ENCODE assay signal across 8 cellular contexts in genomic region chr3:15601399-15602145, GRCh38. TPM values are rescaled to one million over a fixed set of nuclear protein-coding genes. Genes with fewer than 3 reads are reported as not detected.
DNase-seq lines count a peak whose midpoint lies in the region; ATAC-seq and TF ChIP-seq lines count a peak whose summit lies in the region.

TSS of gene BTD (plus strand) at chr3:15601745. CDS start at chr3:15635440, 33,695 bp downstream.
TSS of gene HACL1 (minus strand) at chr3:15601569. CDS start at chr3:15601463, 106 bp downstream.

- peak within 1 kb of the TSS; percentile 99 for H3K27ac Mint-ChIP-seq in activated T-cell treated with anti-CD3 and anti-CD28 coated beads, Interleukin-2, amount 50 U/mL, for 72 hours

- H3K9me3 ChIP-seq in DND-41 (ENCODE audit: insufficient read depth, low read length, severe bottlenecking) (peaks cover 4% of the 10 kb centered on the region), Karpas-422 (ENCODE audit: low read length) (no peaks in the 10 kb centered on the region), neuron (ENCODE audit: low read length) (no peaks in the 10 kb centered on the region)

- H3K27ac ChIP-seq in DND-41 (ENCODE audit: low read length), result peak within 1 kb of the TSS; percentile 94
- H3K27ac ChIP-seq in Karpas-422 (ENCODE audit: low read length), result peak within 1 kb of the TSS; percentile 75

- peak; percentile 62 for TF ChIP-seq CTCF in DND-41 (IDR thresholded peaks at IDR 0.05; ENCODE audit: borderline replicate concordance, extremely low read depth, low read length, poor library complexity, severe bottlenecking)

- H3K36me3 Mint-ChIP-seq in activated T-cell treated with anti-CD3 and anti-CD28 coated beads, Interleukin-2, amount 50 U/mL, for 72 hours (ENCODE audit: insufficient read depth in 2 of 2), result peaks cover 9 to 47% of the 10 kb centered on the region in 2 donors

- H3K4me3 Mint-ChIP-seq in activated T-cell treated with anti-CD3 and anti-CD28 coated beads, Interleukin-2, amount 50 U/mL, for 72 hours, result peak within 1 kb of the TSS; percentile 100

- H3K9me2 ChIP-seq in Karpas-422 (replicated peaks; ENCODE audit: insufficient read depth, low read length), result no peaks in the 10 kb centered on the region

- peak within 1 kb of the TSS; percentile 52 to 65 for H3K4me3 ChIP-seq in DND-41 (ENCODE audit: low read depth in 1 of 2, low read length in 2 of 2)
- H3K4me3 ChIP-seq in Karpas-422 (ENCODE audit: low read length), result peak within 1 kb of the TSS; percentile 91
- peak within 1 kb of the TSS; percentile 71 for H3K4me3 ChIP-seq in neuron (ENCODE audit: low read length)

- H3K4me1 Mint-ChIP-seq in activated T-cell treated with anti-CD3 and anti-CD28 coated beads, Interleukin-2, amount 50 U/mL, for 72 hours (ENCODE audit: low read depth), result peaks cover 45% of the 10 kb centered on the region

- H2AFZ ChIP-seq in DND-41 (ENCODE audit: low read depth, low read length) (peak within 1 kb of the TSS; percentile 88), Karpas-422 (ENCODE audit: low read length) (peak within 1 kb of the TSS; percentile 84), neuron (ENCODE audit: low read depth, low read length) (peak within 1 kb of the TSS; percentile 86)

- ATAC-seq in DND-41 (ENCODE audit: insufficient read depth, low read depth), result peak; percentile 94
- ATAC-seq in GM21723 (IDR thresholded peaks at IDR 0.05; ENCODE audit: unreplicated experiment), result peak; percentile 94
- ATAC-seq in activated T-cell treated with anti-CD3 and anti-CD28 coated beads, Interleukin-2, amount 50 U/mL, for 72 hours (replicated peaks in 1 of 2), result peak; percentile 93 to 94

- no peaks in the 10 kb centered on the region for H3K27me3 Mint-ChIP-seq in activated T-cell treated with anti-CD3 and anti-CD28 coated beads, Interleukin-2, amount 50 U/mL, for 72 hours (ENCODE audit: low read depth)

- no peaks in the 10 kb centered on the region for H3K27me3 ChIP-seq in DND-41 (ENCODE audit: insufficient read depth, low read length, poor library complexity)
- no peaks in the 10 kb centered on the region for H3K27me3 ChIP-seq in Karpas-422 (ENCODE audit: low read length)
- H3K27me3 ChIP-seq in neuron (ENCODE audit: insufficient read depth, low read length), result no peaks in the 10 kb centered on the region

- H3K36me3 ChIP-seq in DND-41 (ENCODE audit: insufficient read depth, low read length), result peaks cover 30% of the 10 kb centered on the region
- peaks cover 31% of the 10 kb centered on the region; the same call in 1 of the 2 replicates for H3K36me3 ChIP-seq in Karpas-422 (ENCODE audit: insufficient read depth, low read length)
- H3K36me3 ChIP-seq in neuron (ENCODE audit: insufficient read depth, low read length), result peaks cover 31% of the 10 kb centered on the region

- H3K4me2 ChIP-seq in DND-41 (ENCODE audit: insufficient read depth, low read length) (peak within 1 kb of the TSS; percentile 91), Karpas-422 (ENCODE audit: low read depth, low read length, poor library complexity, severe bottlenecking) (peak within 1 kb of the TSS; percentile 97)

- DNase-seq in DND-41 (peak; percentile 100), Karpas-422 (peak; percentile 100), fibroblast of the conjunctiva (ENCODE audit: low read depth) (peak; percentile 99), superior temporal gyrus (ENCODE audit: extremely low spot score) (peak; percentile 100), GF-D8 (lab: John Stamatoyannopoulos, UW) (no peak)
- DNase-seq in activated T-cell treated with anti-CD3 and anti-CD28 coated beads, Interleukin-2, amount 50 U/mL, for 72 hours, result peak; percentile 99 to 100

- H3K4me1 ChIP-seq in DND-41 (ENCODE audit: insufficient read depth, low read length) (peaks cover 30% of the 10 kb centered on the region), Karpas-422 (ENCODE audit: low read length) (peaks cover 14% of the 10 kb centered on the region), neuron (ENCODE audit: insufficient read depth, low read length) (peaks cover 17% of the 10 kb centered on the region)

- H4K20me1 ChIP-seq in DND-41 (ENCODE audit: insufficient read depth, low read length), result no peaks in the 10 kb centered on the region
- no peaks in the 10 kb centered on the region for H4K20me1 ChIP-seq in Karpas-422 (ENCODE audit: insufficient read depth, low read depth, low read length)

- peaks cover 38% of the 10 kb centered on the region for H3K79me2 ChIP-seq in DND-41 (ENCODE audit: insufficient read depth, low read length)
- H3K79me2 ChIP-seq in Karpas-422 (ENCODE audit: low read length), result peaks cover 31% of the 10 kb centered on the region

- H3K9ac ChIP-seq in DND-41 (ENCODE audit: low read depth, low read length), result peak within 1 kb of the TSS; percentile 77
- peak within 1 kb of the TSS; percentile 83 for H3K9ac ChIP-seq in Karpas-422 (ENCODE audit: low read length)

- H3K9me3 Mint-ChIP-seq in activated T-cell treated with anti-CD3 and anti-CD28 coated beads, Interleukin-2, amount 50 U/mL, for 72 hours, result peaks cover 4 to 8% of the 10 kb centered on the region in 2 donors

RNA-seq across cellular contexts. Expression of gene BTD, which starts in this region (rescaled TPM):
- total RNA-seq in Karpas-422 (2014; rRNA removed; shearing (Covaris generic); ENCODE audit: low replicate concordance), result 5.2 and 7.1 TPM in 2 replicates
- total RNA-seq in activated T-cell treated with anti-CD3 and anti-CD28 coated beads, Interleukin-2, amount 50 U/mL, for 72 hours, result 10 to 100 TPM in 1 of 2 donors, 1 to 10 TPM in 1; 5.9 to 11.0 TPM

RNA-seq across cellular contexts. Expression of gene HACL1, which starts in this region (rescaled TPM):
- total RNA-seq in Karpas-422 (2014; rRNA removed; shearing (Covaris generic); ENCODE audit: low replicate concordance), result 52.7 and 58.9 TPM in 2 replicates
- 10 to 100 TPM; 25.2 to 25.9 TPM for total RNA-seq in activated T-cell treated with anti-CD3 and anti-CD28 coated beads, Interleukin-2, amount 50 U/mL, for 72 hours
